ENCODE assay signal across 19 cellular contexts in the genomic region with DNA sequence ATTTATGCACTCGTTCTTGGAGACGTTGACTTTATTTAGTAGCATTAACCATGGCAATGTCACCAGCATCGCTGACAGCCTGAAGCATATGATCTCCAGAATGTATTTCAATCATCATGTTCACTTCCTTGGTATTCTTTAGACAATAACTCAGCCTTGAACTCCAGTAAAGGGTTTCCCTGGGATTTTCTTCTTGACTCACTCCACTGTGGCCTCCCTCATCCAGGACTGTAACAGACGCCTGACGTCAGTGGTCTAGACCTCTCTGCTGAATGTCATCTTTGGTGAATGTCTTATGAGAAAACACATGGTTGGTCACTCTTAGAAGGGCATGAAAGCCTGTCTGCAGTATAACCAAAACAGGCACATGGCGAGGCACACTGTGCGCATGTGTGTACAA.
A peak's percentile ranks its signal among the peaks of the same experiment; 100 is the strongest.
DNase-seq lines count a peak whose midpoint lies in the region; ATAC-seq, FAIRE-seq and TF ChIP-seq lines count a peak whose summit lies in the region.
"Had no signal": no experiment of that assay in that cellular context is flagged by ENCODE, and none has a peak within 500 bp of the region (broad histone marks: within the 10 kb centered on the region; RNA-seq: fewer than 3 reads in every experiment).

No MANE protein-coding gene starts in this region.

- H3K36me3 ChIP-seq in IMR-90 (ENCODE audit: control insufficient read depth, insufficient read depth, low read length) (peaks cover 9% of the 10 kb centered on the region), astrocyte (ENCODE audit: insufficient read depth, low read length) (no peaks in the 10 kb centered on the region), smooth muscle cell (ENCODE audit: low read depth) (no peaks in the 10 kb centered on the region), left lung (no peaks in the 10 kb centered on the region)
- no peaks in the 10 kb centered on the region for H3K36me3 ChIP-seq in CD4-positive, alpha-beta memory T cell (ENCODE audit: insufficient read depth, low read length)
- H3K36me3 ChIP-seq: HAP-1, Peyer's patch had no signal

- 0 out of 2 replicates have a peak overlapping the region, but pooled peaks have one; percentile 5 for H3K4ac ChIP-seq in IMR-90 (ENCODE audit: low read depth, low read length)

- H4K8ac ChIP-seq in IMR-90 (ENCODE audit: low read depth in 2 of 2, low read length in 2 of 2): no peak overlapping the region

- H3K79me2 ChIP-seq in astrocyte (ENCODE audit: insufficient read depth, low read length) (peaks cover 76% of the 10 kb centered on the region), smooth muscle cell (ENCODE audit: low read depth) (peaks cover 7% of the 10 kb centered on the region)

- H3K14ac ChIP-seq in IMR-90 (replicated peaks; ENCODE audit: low read depth, low read length): no peak overlapping the region

- TF ChIP-seq RAD21 in IMR-90 (IDR thresholded peaks at IDR 0.05; ENCODE audit: low read length): no peak

- peaks cover 42% of the 10 kb centered on the region for H3K4me1 ChIP-seq in IMR-90 (ENCODE audit: control insufficient read depth, insufficient read depth, low read length)
- peaks cover 46% of the 10 kb centered on the region for H3K4me1 ChIP-seq in astrocyte (ENCODE audit: insufficient read depth, low read length)
- H3K4me1 ChIP-seq in smooth muscle cell (ENCODE audit: low read depth): peaks cover 7% of the 10 kb centered on the region
- no peaks in the 10 kb centered on the region for H3K4me1 ChIP-seq in CD4-positive, alpha-beta memory T cell (ENCODE audit: insufficient read depth, low read length)
- peaks cover 35 to 50% of the 10 kb centered on the region in 2 donors for H3K4me1 ChIP-seq in left lung
- H3K4me1 ChIP-seq: HAP-1 had no signal

- H3K27me3 Mint-ChIP-seq in astrocyte (ENCODE audit: low read depth, unreplicated experiment): no peaks in the 10 kb centered on the region
- peaks cover 2 to 4% of the 10 kb centered on the region in 2 donors for H3K27me3 Mint-ChIP-seq in CD4-positive, alpha-beta memory T cell

- H3K27ac Mint-ChIP-seq in astrocyte (ENCODE audit: unreplicated experiment): peak overlapping the region; percentile 81
- H3K27ac Mint-ChIP-seq in CD4-positive, alpha-beta memory T cell: no peak overlapping the region
- H3K27ac Mint-ChIP-seq: CD4-positive, CD25-positive, alpha-beta regulatory T cell had no signal

- H3K79me1 ChIP-seq in IMR-90 (ENCODE audit: low read depth in 1 of 2, low read length in 2 of 2): peaks cover 49 to 91% of the 10 kb centered on the region in 2 experiments

- no peak overlapping the region for H3K23ac ChIP-seq in IMR-90 (ENCODE audit: low read depth, low read length)

- in situ Hi-C loops in IMR-90 (cut with MboI; ENCODE audit: low sequenced_read_pairs): no loop called here

- peaks cover 61% of the 10 kb centered on the region for H3K4me1 Mint-ChIP-seq in astrocyte (ENCODE audit: low read depth, unreplicated experiment)
- H3K4me1 Mint-ChIP-seq in CD4-positive, alpha-beta memory T cell: peaks cover 4 to 12% (median 6%) of the 10 kb centered on the region in 4 donors

- CTCF ChIA-PET in IMR-90 (lab: Yijun Ruan, JAX): no interaction called here
- CTCF ChIA-PET in CD4-positive, alpha-beta memory T cell (lab: Charles Lee; ENCODE audit: partially characterized antibody): no interaction called here

- dilution Hi-C loops in IMR-90 (cut with HindIII; ENCODE audit: low sequenced_read_pairs, unreplicated experiment): no loop called here

- no peak overlapping the region for H4K5ac ChIP-seq in IMR-90 (ENCODE audit: low read depth, low read length)

- no peak overlapping the region for H2AFZ ChIP-seq in IMR-90 (replicated peaks; ENCODE audit: low read length, poor library complexity)
- H2AFZ ChIP-seq in astrocyte (ENCODE audit: low read depth, low read length): no peak overlapping the region
- H2AFZ ChIP-seq in smooth muscle cell (ENCODE audit: low read depth): no peak overlapping the region

- no peak overlapping the region for H2AK9ac ChIP-seq in IMR-90 (replicated peaks; ENCODE audit: low read depth, low read length, poor library complexity)

- ATAC-seq in IMR-90 (ENCODE audit: low read depth) (no peak), HG02763 (IDR thresholded peaks at IDR 0.05; ENCODE audit: unreplicated experiment) (no peak), left lung (no peak)
- ATAC-seq: SK-N-SH treated with all-trans-retinoic acid at 6 μM for 48 hours had no signal

- POLR2A ChIA-PET in IMR-90 (lab: Charles Lee; ENCODE audit: unreplicated experiment): no interaction called here
- POLR2A ChIA-PET in CD4-positive, alpha-beta memory T cell (lab: Charles Lee; ENCODE audit: partially characterized antibody): no interaction called here

- no TSS peak for BruUV-seq in IMR-90 (replicated peaks; lab: Mats Ljungman, UMichigan)

- no peak overlapping the region for H2BK5ac ChIP-seq in IMR-90 (ENCODE audit: low read depth, low read length, poor library complexity, severe bottlenecking)

- H3K9ac ChIP-seq in IMR-90 (ENCODE audit: low read depth, low read length): no peak overlapping the region
- peak overlapping the region; percentile 31 for H3K9ac ChIP-seq in astrocyte (ENCODE audit: low read length)
- peak overlapping the region; percentile 39 for H3K9ac ChIP-seq in smooth muscle cell (ENCODE audit: low read depth)

- no peaks in the 10 kb centered on the region for H3K9me3 ChIP-seq in IMR-90 (ENCODE audit: control insufficient read depth, insufficient read depth, low read length)
- H3K9me3 ChIP-seq in astrocyte (ENCODE audit: insufficient read depth, low read depth, low read length): no peaks in the 10 kb centered on the region
- H3K9me3 ChIP-seq in smooth muscle cell (replicated peaks; ENCODE audit: low read depth): no peaks in the 10 kb centered on the region
- no peaks in the 10 kb centered on the region for H3K9me3 ChIP-seq in CD4-positive, alpha-beta memory T cell (ENCODE audit: control insufficient read depth in 1 of 2, low read length in 2 of 2)
- no peaks in the 10 kb centered on the region for H3K9me3 ChIP-seq in left lung
- H3K9me3 ChIP-seq: HAP-1, Peyer's patch had no signal

- peaks cover 49% of the 10 kb centered on the region for H3K9me1 ChIP-seq in IMR-90 (ENCODE audit: insufficient read depth, low read length)

- no peaks in the 10 kb centered on the region for H3K36me3 Mint-ChIP-seq in astrocyte (ENCODE audit: low read depth, unreplicated experiment)
- H3K36me3 Mint-ChIP-seq in CD4-positive, alpha-beta memory T cell: no peaks in the 10 kb centered on the region
- H3K36me3 Mint-ChIP-seq: CD4-positive, CD25-positive, alpha-beta regulatory T cell had no signal

- intact Hi-C loops in IMR-90 (cut with micrococcal nuclease): no loop called here
- intact Hi-C loops in CD4-positive, alpha-beta memory T cell (cut with micrococcal nuclease): no loop called here
- intact Hi-C loops in left lung (cut with DNase I): no loop called here

- peaks cover 39% of the 10 kb centered on the region; the same call in 1 of the 2 replicates for H4K20me1 ChIP-seq in IMR-90 (ENCODE audit: insufficient read depth, low read length)
- H4K20me1 ChIP-seq in astrocyte (ENCODE audit: insufficient read depth, low read length): no peaks in the 10 kb centered on the region
- H4K20me1 ChIP-seq in smooth muscle cell (ENCODE audit: low read depth): no peaks in the 10 kb centered on the region

- H2BK120ac ChIP-seq in IMR-90 (ENCODE audit: low read depth, low read length): no peak overlapping the region

- no peak overlapping the region for H3K4me3 Mint-ChIP-seq in astrocyte (ENCODE audit: unreplicated experiment)
- no peak overlapping the region for H3K4me3 Mint-ChIP-seq in CD4-positive, alpha-beta memory T cell
- H3K4me3 Mint-ChIP-seq: CD4-positive, CD25-positive, alpha-beta regulatory T cell had no signal

- no peak overlapping the region for H3K56ac ChIP-seq in IMR-90 (ENCODE audit: extremely low read depth, insufficient read depth, low read length)

- no peak overlapping the region for H2AK5ac ChIP-seq in IMR-90 (ENCODE audit: low read depth, low read length)

- no peaks in the 10 kb centered on the region for H3K9me3 Mint-ChIP-seq in astrocyte (ENCODE audit: unreplicated experiment)
- no peaks in the 10 kb centered on the region for H3K9me3 Mint-ChIP-seq in CD4-positive, alpha-beta memory T cell
- H3K9me3 Mint-ChIP-seq: CD4-positive, CD25-positive, alpha-beta regulatory T cell had no signal

- no peak overlapping the region for H3K27ac ChIP-seq in IMR-90 (ENCODE audit: insufficient read depth, low read length)
- peak overlapping the region; percentile 68 for H3K27ac ChIP-seq in astrocyte (ENCODE audit: low read depth, low read length)
- H3K27ac ChIP-seq in smooth muscle cell (ENCODE audit: low read depth): peak overlapping the region; percentile 66
- H3K27ac ChIP-seq in CD4-positive, alpha-beta memory T cell (ENCODE audit: low read depth, low read length): no peak overlapping the region
- no peak overlapping the region for H3K27ac ChIP-seq in left lung
- H3K27ac ChIP-seq: HL-60 had no signal

- DNase-seq in IMR-90 (peak; percentile 70), astrocyte (ENCODE audit: low read depth) (peak; percentile 62), fibroblast of the aortic adventitia (ENCODE audit: low read depth) (peak; percentile 13), smooth muscle cell (lab: John Stamatoyannopoulos, UW; ENCODE audit: unreplicated experiment) (no peak), left lung (no peak)
- no peak for DNase-seq in CD4-positive, alpha-beta memory T cell
- DNase-seq: ACHN; CD4-positive, CD25-positive, alpha-beta regulatory T cell; DMS53; MV-4-11; NCI-H1417; NCI-H2029 treated with DMSO at 0.1 percent for 48 hours; NCI-H82; Peyer's patch; SHP77 had no signal

- H3K4me2 ChIP-seq in IMR-90 (ENCODE audit: low read depth, low read length): no peak overlapping the region
- H3K4me2 ChIP-seq in astrocyte (ENCODE audit: low read length): no peak overlapping the region
- H3K4me2 ChIP-seq in smooth muscle cell: peak overlapping the region; percentile 4

- H2BK20ac ChIP-seq in IMR-90 (ENCODE audit: low read depth, low read length): peak overlapping the region; percentile 20; the same call in 1 of the 2 replicates

- H4K91ac ChIP-seq in IMR-90 (ENCODE audit: insufficient read depth, low read depth, low read length): no peak overlapping the region

- H3F3A ChIP-seq in smooth muscle cell (ENCODE audit: low read depth): peaks cover 24% of the 10 kb centered on the region

- H3K4me3 ChIP-seq in IMR-90 (ENCODE audit: insufficient read depth, low read depth, low read length) (no peak overlapping the region), astrocyte (ENCODE audit: insufficient read depth, low read depth, low read length) (no peak overlapping the region), fibroblast of the aortic adventitia (ENCODE audit: low read depth, low read length) (no peak overlapping the region), smooth muscle cell (no peak overlapping the region), left lung (no peak overlapping the region)
- no peak overlapping the region for H3K4me3 ChIP-seq in CD4-positive, alpha-beta memory T cell (ENCODE audit: low read length in 2 of 2)
- H3K4me3 ChIP-seq: HAP-1, Peyer's patch had no signal

- TF ChIP-seq CTCF in IMR-90 (conservative IDR thresholded peaks at IDR 0.05; ENCODE audit: low read depth, low read length) (no peak), astrocyte (IDR thresholded peaks at IDR 0.05; ENCODE audit: insufficient read depth, low read depth, low read length) (no peak), fibroblast of the aortic adventitia (IDR thresholded peaks at IDR 0.05; ENCODE audit: insufficient read depth, low read length) (no peak), smooth muscle cell (IDR thresholded peaks at IDR 0.05; ENCODE audit: borderline replicate concordance, insufficient read depth, poor library complexity, severe bottlenecking) (no peak), left lung (IDR thresholded peaks at IDR 0.05) (no peak)

- H2BK15ac ChIP-seq in IMR-90 (ENCODE audit: low read depth, low read length): no peak overlapping the region

- no peak overlapping the region for H3K18ac ChIP-seq in IMR-90 (ENCODE audit: low read depth, low read length)

- H3K27me3 ChIP-seq in IMR-90 (ENCODE audit: control insufficient read depth, insufficient read depth, low read length) (no peaks in the 10 kb centered on the region), astrocyte (ENCODE audit: insufficient read depth, low read length) (no peaks in the 10 kb centered on the region), smooth muscle cell (ENCODE audit: low read depth) (no peaks in the 10 kb centered on the region), left lung (no peaks in the 10 kb centered on the region)
- no peaks in the 10 kb centered on the region for H3K27me3 ChIP-seq in CD4-positive, alpha-beta memory T cell (ENCODE audit: insufficient read depth, low read length)
- H3K27me3 ChIP-seq: Peyer's patch had no signal

- no peak for TF ChIP-seq POLR2A in IMR-90 (IDR thresholded peaks at IDR 0.05; ENCODE audit: low read depth, low read length)

- WGBS in IMR-90 (ENCODE audit: extremely low coverage in 2 of 2, insufficient read length in 1 of 2), 2 experiments: 95% methylated on average over 5 of the region's 7 CpGs; no CpG with 5 or more reads in 1 of the 2 experiments
- 51% methylated on average over 7 of the region's 7 CpGs for WGBS in smooth muscle cell (ENCODE audit: low lambda C conversion rate)

- FAIRE-seq in astrocyte (lab: Jason Lieb, UNC): no peak

Comparison
In these comparisons a context has a peak if more than half of its experiments do, and no peak if none do; other contexts are left out.
1. DNase-seq: peak in IMR-90 (single experiment), astrocyte (single experiment) and fibroblast of the aortic adventitia (single experiment); none in smooth muscle cell (single experiment), CD4-positive, alpha-beta memory T cell (0 of 5) and left lung (0 of 2).
2. H3K27ac ChIP-seq: peak in astrocyte (single experiment) and smooth muscle cell (single experiment); none in IMR-90 (single experiment), CD4-positive, alpha-beta memory T cell (single experiment) and left lung (0 of 2).